Comparison of ENCODE assay signal across 20 cellular contexts in genomic region chrX:153573999-153574398, GRCh38. TPM values are rescaled to one million over a fixed set of nuclear protein-coding genes. Genes with fewer than 3 reads are reported as not detected.
DNase-seq lines count a peak whose midpoint lies in the region; ATAC-seq and TF ChIP-seq lines count a peak whose summit lies in the region.
"Had no signal": no experiment of that assay in that cellular context is flagged by ENCODE, and none has a peak within 500 bp of the region (broad histone marks: within the 10 kb centered on the region; RNA-seq: fewer than 3 reads in every experiment).

No MANE protein-coding gene starts in this region.

- POLR2A ChIA-PET in HCT116 (lab: Charles Lee): no interaction called here

- TF ChIP-seq CTCF in HCT116 (IDR thresholded peaks at IDR 0.05 in 2 of 3, conservative IDR thresholded peaks at IDR 0.05 in 1 of 3; ENCODE audit: borderline replicate concordance in 1 of 3, insufficient read depth in 1 of 3, low read depth in 2 of 3, low read length in 2 of 3): no peak
- peak; percentile 30; the same call in 1 of the 2 replicates for TF ChIP-seq CTCF in OCI-LY3 (IDR thresholded peaks at IDR 0.05; ENCODE audit: low read depth, low read length)

- peak; percentile 44; the same call in 1 of the 2 replicates for ATAC-seq in HCT116
- peak; percentile 91 for ATAC-seq in stimulated activated memory B cell treated with anti-CD40 and anti-IgM and Interleukin-4, amounts not matched to agents 10 μg/mL and 1 μg/mL and 100 μg/mL, for 72 hours
- ATAC-seq: activated T-helper 17 cell treated with anti-CD3 and anti-CD28 coated beads, Interleukin-2, amount 50 U/mL, for 72 hours; left lobe of liver; pancreas; SK-N-SH treated with all-trans-retinoic acid at 6 μM for 48 hours had no signal

- no TSS peak for BruUV-seq in HCT116 (replicated peaks; lab: Mats Ljungman, UMichigan)

- H3K27ac ChIP-seq in HCT116 (ENCODE audit: low read depth, low read length): no peak overlapping the region
- H3K27ac ChIP-seq in OCI-LY3 (ENCODE audit: low read length): peak overlapping the region; percentile 83
- H3K27ac ChIP-seq: KMS-11, pancreas, tibial nerve had no signal

- no peak overlapping the region for H3K27ac Mint-ChIP-seq in activated CD4-positive, alpha-beta T cell treated with anti-CD3 and anti-CD28 coated beads, Interleukin-2, amount 10 ng/mL, durations not matched to agents 24 days and 14 days
- H3K27ac Mint-ChIP-seq in stimulated activated memory B cell treated with anti-CD40 and anti-IgM and Interleukin-4, amounts not matched to agents 10 μg/mL and 1 μg/mL and 100 μg/mL, for 72 hours: peak overlapping the region; percentile 49
- H3K27ac Mint-ChIP-seq: activated T-helper 17 cell treated with anti-CD3 and anti-CD28 coated beads, Interleukin-2, amount 50 U/mL, for 72 hours had no signal

- TF ChIP-seq POLR2A in HCT116 (IDR thresholded peaks at IDR 0.05; ENCODE audit: borderline replicate concordance, extremely low read depth, insufficient read depth, insufficient read length): no peak

- intact Hi-C loops in activated CD4-positive, alpha-beta T cell treated with anti-CD3 and anti-CD28 coated beads, Interleukin-2, amount 10 ng/mL, durations not matched to agents 24 days and 14 days (cut with micrococcal nuclease): no loop called here
- intact Hi-C loops in HCT116 (cut with micrococcal nuclease): no loop called here

- H3K9me2 ChIP-seq in HCT116 (ENCODE audit: insufficient read depth): no peaks in the 10 kb centered on the region

- TF ChIP-seq RAD21 in HCT116 (IDR thresholded peaks at IDR 0.05; ENCODE audit: low read depth): no peak

- H3K4me2 ChIP-seq in HCT116 (ENCODE audit: low read length) (no peak overlapping the region), OCI-LY3 (ENCODE audit: low read length) (peak overlapping the region; percentile 74)
- H3K4me2 ChIP-seq: KMS-11 had no signal

- H3K9me3 ChIP-seq in HCT116 (ENCODE audit: control insufficient read depth in 1 of 2, insufficient read depth in 1 of 2, low read depth in 1 of 2, low read length in 2 of 2) (no peaks in the 10 kb centered on the region), OCI-LY3 (ENCODE audit: insufficient read depth, low read length) (no peaks in the 10 kb centered on the region)
- H3K9me3 ChIP-seq: Caco-2, pancreas, tibial nerve had no signal

- no peak overlapping the region for H3K9ac ChIP-seq in HCT116 (ENCODE audit: low read length)
- H3K9ac ChIP-seq in OCI-LY3 (ENCODE audit: low read length): peak overlapping the region; percentile 47; the same call in 1 of the 2 replicates
- H3K9ac ChIP-seq: KMS-11 had no signal

- H3K79me2 ChIP-seq in HCT116 (ENCODE audit: insufficient read depth, low read length): no peaks in the 10 kb centered on the region
- no peaks in the 10 kb centered on the region for H3K79me2 ChIP-seq in OCI-LY3 (ENCODE audit: low read length)

- no peak overlapping the region for H2AFZ ChIP-seq in HCT116 (ENCODE audit: low read depth, low read length, poor library complexity, severe bottlenecking)
- H2AFZ ChIP-seq in OCI-LY3 (ENCODE audit: low read depth, low read length): no peak overlapping the region; the same call in 1 of the 2 replicates

- H3K27me3 Mint-ChIP-seq in activated CD4-positive, alpha-beta T cell treated with anti-CD3 and anti-CD28 coated beads, Interleukin-2, amount 10 ng/mL, durations not matched to agents 24 days and 14 days: no peaks in the 10 kb centered on the region
- H3K27me3 Mint-ChIP-seq in stimulated activated memory B cell treated with anti-CD40 and anti-IgM and Interleukin-4, amounts not matched to agents 10 μg/mL and 1 μg/mL and 100 μg/mL, for 72 hours: peaks cover 10% of the 10 kb centered on the region
- H3K27me3 Mint-ChIP-seq: activated T-helper 17 cell treated with anti-CD3 and anti-CD28 coated beads, Interleukin-2, amount 50 U/mL, for 72 hours had no signal

- RAD21 ChIA-PET in HCT116 (lab: Charles Lee; ENCODE audit: low non-redundant PET in 1 of 2, low total read pairs in 2 of 2, uncharacterized antibody in 2 of 2, unreplicated experiment in 2 of 2): no interaction called here

- H4K20me1 ChIP-seq in HCT116 (ENCODE audit: insufficient read depth) (no peaks in the 10 kb centered on the region), OCI-LY3 (ENCODE audit: insufficient read depth, low read length) (no peaks in the 10 kb centered on the region)

- H3K27me3 ChIP-seq in HCT116 (ENCODE audit: insufficient read depth, low read length) (no peaks in the 10 kb centered on the region), OCI-LY3 (ENCODE audit: low read depth, low read length) (no peaks in the 10 kb centered on the region)

- H3K4me1 ChIP-seq in HCT116 (ENCODE audit: control insufficient read depth in 1 of 2, insufficient read depth in 2 of 2, low read length in 2 of 2) (no peaks in the 10 kb centered on the region), OCI-LY3 (ENCODE audit: low read length) (peaks cover 34% of the 10 kb centered on the region)
- H3K4me1 ChIP-seq: Caco-2, pancreas, tibial nerve had no signal

- H3K9me3 Mint-ChIP-seq in activated CD4-positive, alpha-beta T cell treated with anti-CD3 and anti-CD28 coated beads, Interleukin-2, amount 10 ng/mL, durations not matched to agents 24 days and 14 days: no peaks in the 10 kb centered on the region
- H3K9me3 Mint-ChIP-seq in stimulated activated memory B cell treated with anti-CD40 and anti-IgM and Interleukin-4, amounts not matched to agents 10 μg/mL and 1 μg/mL and 100 μg/mL, for 72 hours: no peaks in the 10 kb centered on the region
- H3K9me3 Mint-ChIP-seq: activated T-helper 17 cell treated with anti-CD3 and anti-CD28 coated beads, Interleukin-2, amount 50 U/mL, for 72 hours had no signal

- H3K36me3 ChIP-seq in HCT116 (ENCODE audit: control insufficient read depth in 1 of 2, insufficient read depth in 2 of 2, low read length in 2 of 2): no peaks in the 10 kb centered on the region
- no peaks in the 10 kb centered on the region for H3K36me3 ChIP-seq in OCI-LY3 (replicated peaks; ENCODE audit: low read depth, low read length)
- H3K36me3 ChIP-seq: pancreas, tibial nerve had no signal

- no peak overlapping the region for H3K4me3 Mint-ChIP-seq in activated CD4-positive, alpha-beta T cell treated with anti-CD3 and anti-CD28 coated beads, Interleukin-2, amount 10 ng/mL, durations not matched to agents 24 days and 14 days
- no peak overlapping the region for H3K4me3 Mint-ChIP-seq in stimulated activated memory B cell treated with anti-CD40 and anti-IgM and Interleukin-4, amounts not matched to agents 10 μg/mL and 1 μg/mL and 100 μg/mL, for 72 hours
- H3K4me3 Mint-ChIP-seq: activated T-helper 17 cell treated with anti-CD3 and anti-CD28 coated beads, Interleukin-2, amount 50 U/mL, for 72 hours had no signal

- H3K4me3 ChIP-seq in HCT116 (replicated peaks in 1 of 2; ENCODE audit: low read depth in 1 of 2, low read length in 2 of 2) (no peak overlapping the region), OCI-LY3 (ENCODE audit: low read length) (peak overlapping the region; percentile 44)
- H3K4me3 ChIP-seq: pancreas, tibial nerve had no signal

- no peaks in the 10 kb centered on the region for H3K36me3 Mint-ChIP-seq in activated CD4-positive, alpha-beta T cell treated with anti-CD3 and anti-CD28 coated beads, Interleukin-2, amount 10 ng/mL, durations not matched to agents 24 days and 14 days (ENCODE audit: low read depth)
- no peaks in the 10 kb centered on the region for H3K36me3 Mint-ChIP-seq in stimulated activated memory B cell treated with anti-CD40 and anti-IgM and Interleukin-4, amounts not matched to agents 10 μg/mL and 1 μg/mL and 100 μg/mL, for 72 hours

- CTCF ChIA-PET in HCT116 (lab: Charles Lee): no interaction called here

- peak; percentile 55 for DNase-seq in activated CD4-positive, alpha-beta T cell treated with anti-CD3 and anti-CD28 coated beads, Interleukin-2, amount 10 ng/mL, durations not matched to agents 24 days and 14 days
- DNase-seq in activated CD4-positive, alpha-beta T cell treated with anti-CD3 and anti-CD28 coated beads, Interleukin-2, amount 50 U/mL, for 48 hours: no peak
- DNase-seq in HCT116 (ENCODE audit: low read depth, low spot score) (no peak), NCI-H226 (no peak), NCI-H446 treated with DMSO at 0.1 percent for 48 hours (lab: John Stamatoyannopoulos, UW) (no peak), KG1 (lab: John Stamatoyannopoulos, UW) (no peak)
- DNase-seq: activated CD8-positive, alpha-beta memory T cell treated with anti-CD3 and anti-CD28 coated beads for 24 hours; Caco-2; foreskin fibroblast; NCI-H1417 treated with DMSO at 0.1 percent for 48 hours; pancreas; small intestine had no signal

- peaks cover 4% of the 10 kb centered on the region for H3K4me1 Mint-ChIP-seq in activated CD4-positive, alpha-beta T cell treated with anti-CD3 and anti-CD28 coated beads, Interleukin-2, amount 10 ng/mL, durations not matched to agents 24 days and 14 days
- peaks cover 21% of the 10 kb centered on the region for H3K4me1 Mint-ChIP-seq in stimulated activated memory B cell treated with anti-CD40 and anti-IgM and Interleukin-4, amounts not matched to agents 10 μg/mL and 1 μg/mL and 100 μg/mL, for 72 hours
- H3K4me1 Mint-ChIP-seq: activated T-helper 17 cell treated with anti-CD3 and anti-CD28 coated beads, Interleukin-2, amount 50 U/mL, for 72 hours had no signal

TF ChIP-seq in HCT116, 20 proteins besides CTCF, POLR2A, EP300 and RAD21 (continues in another document):
- TF ChIP-seq ELF1 (IDR thresholded peaks at IDR 0.05; ENCODE audit: borderline replicate concordance, low read depth): no peak
- no peak for TF ChIP-seq SRF (IDR thresholded peaks at IDR 0.05; ENCODE audit: low read depth)
- no peak for TF ChIP-seq ATF3 (IDR thresholded peaks at IDR 0.05)
- no peak for TF ChIP-seq JUND (IDR thresholded peaks at IDR 0.05)
- no peak for TF ChIP-seq FOSL1 (IDR thresholded peaks at IDR 0.05; ENCODE audit: low read depth)
- no peak for TF ChIP-seq ZNF274 (IDR thresholded peaks at IDR 0.05; ENCODE audit: low read depth, low read length)
- TF ChIP-seq ZFX (IDR thresholded peaks at IDR 0.05): no peak

RNA-seq across cellular contexts. Expression of gene CCNQ, which starts 24.9 kb away (rescaled TPM):
- total RNA-seq in activated CD4-positive, alpha-beta T cell treated with anti-CD3 and anti-CD28 coated beads, Interleukin-2, amount 10 ng/mL, durations not matched to agents 24 days and 14 days: 27.3 and 28.7 TPM in 2 replicates
- 20.3 TPM for total RNA-seq in HCT116 (2021; ENCODE audit: unreplicated experiment)
- 20.2 and 20.9 TPM in 2 replicates for polyA plus RNA-seq in HCT116 (2012)

RNA-seq across cellular contexts. Expression of gene ATP2B3, which starts 56.6 kb away (rescaled TPM):
- total RNA-seq in activated CD4-positive, alpha-beta T cell treated with anti-CD3 and anti-CD28 coated beads, Interleukin-2, amount 10 ng/mL, durations not matched to agents 24 days and 14 days: not detected in 2 replicates
- total RNA-seq in HCT116 (2021; ENCODE audit: unreplicated experiment): not detected
- polyA plus RNA-seq in HCT116 (2012): not detected in 2 replicates
- total RNA-seq: activated T-helper 17 cell treated with anti-CD3 and anti-CD28 coated beads, Interleukin-2, amount 50 U/mL, for 72 hours; Caco-2; left lobe of liver; NCI-H460; tibial nerve had no signal
